15 cellular contexts compared by ENCODE assay signal in genomic region chr12:84508943-84509342, GRCh38.
DNase-seq lines count a peak whose midpoint lies in the region; ATAC-seq and TF ChIP-seq lines count a peak whose summit lies in the region.
"Had no signal": no experiment of that assay in that cellular context is flagged by ENCODE, and none has a peak within 500 bp of the region (broad histone marks: within the 10 kb centered on the region; RNA-seq: fewer than 3 reads in every experiment).

No MANE protein-coding gene starts in this region.

- peak; percentile 21 for DNase-seq in AG20443 (ENCODE audit: low spot score)
- DNase-seq in HPDE6-E6E7 (ENCODE audit: extremely low spot score) = peak; percentile 52
- DNase-seq in brain microvascular endothelial cell = no peak
- no peak for DNase-seq in effector memory CD8-positive, alpha-beta T cell
- DNase-seq in T1000 (lab: John Stamatoyannopoulos, UW) = no peak
- no peak for DNase-seq in EL
- DNase-seq: activated CD4-positive, alpha-beta T cell treated with anti-CD3 and anti-CD28 coated beads, Interleukin-2, amount 50 U/mL, for 1 hour; immature natural killer cell; NCI-H1694; transverse colon had no signal

- H3K36me3 ChIP-seq in brain microvascular endothelial cell (replicated peaks) (no peaks in the 10 kb centered on the region), muscle layer of colon (ENCODE audit: insufficient read depth, low read length) (no peaks in the 10 kb centered on the region)
- H3K36me3 ChIP-seq: neutrophil, SJSA1, transverse colon had no signal

- ATAC-seq in effector memory CD8-positive, alpha-beta T cell (replicated peaks) = no peak
- no peak for ATAC-seq in HG02885 (IDR thresholded peaks at IDR 0.05; ENCODE audit: poor library complexity, unreplicated experiment)

- peaks cover 13 to 24% of the 10 kb centered on the region in 2 donors for H3K9me3 Mint-ChIP-seq in effector memory CD8-positive, alpha-beta T cell
- H3K9me3 Mint-ChIP-seq: activated naive CD4-positive, alpha-beta T cell treated with anti-CD3 and anti-CD28 coated beads, Interleukin-2, amount 50 U/mL, for 24 hours had no signal

- in situ Hi-C loops in brain microvascular endothelial cell (cut with HindIII; ENCODE audit: low pct_ligation_motif_present, low sequenced_read_pairs) = no loop called here

- no peak overlapping the region for H3K4me3 Mint-ChIP-seq in effector memory CD8-positive, alpha-beta T cell
- H3K4me3 Mint-ChIP-seq: activated naive CD4-positive, alpha-beta T cell treated with anti-CD3 and anti-CD28 coated beads, Interleukin-2, amount 50 U/mL, for 24 hours; immature natural killer cell had no signal

- no peaks in the 10 kb centered on the region for H3K9me3 ChIP-seq in muscle layer of colon (ENCODE audit: low read length)
- H3K9me3 ChIP-seq: neutrophil, SJSA1, transverse colon had no signal

- no peaks in the 10 kb centered on the region for H3K27me3 Mint-ChIP-seq in effector memory CD8-positive, alpha-beta T cell
- H3K27me3 Mint-ChIP-seq: activated naive CD4-positive, alpha-beta T cell treated with anti-CD3 and anti-CD28 coated beads, Interleukin-2, amount 50 U/mL, for 24 hours had no signal

- H3K27ac ChIP-seq in brain microvascular endothelial cell (peak overlapping the region; percentile 19), muscle layer of colon (ENCODE audit: low read depth, low read length) (peak overlapping the region; percentile 34)
- H3K27ac ChIP-seq: neutrophil, SJSA1 had no signal

- no peaks in the 10 kb centered on the region for H3K36me3 Mint-ChIP-seq in effector memory CD8-positive, alpha-beta T cell (ENCODE audit: insufficient read depth)
- H3K36me3 Mint-ChIP-seq: activated naive CD4-positive, alpha-beta T cell treated with anti-CD3 and anti-CD28 coated beads, Interleukin-2, amount 50 U/mL, for 24 hours; immature natural killer cell had no signal

- H3K4me1 Mint-ChIP-seq in effector memory CD8-positive, alpha-beta T cell (ENCODE audit: low read depth in 2 of 2) = no peaks in the 10 kb centered on the region
- H3K4me1 Mint-ChIP-seq: activated naive CD4-positive, alpha-beta T cell treated with anti-CD3 and anti-CD28 coated beads, Interleukin-2, amount 50 U/mL, for 24 hours; immature natural killer cell had no signal

- no peak overlapping the region for H3K9ac ChIP-seq in muscle layer of colon (ENCODE audit: low read length)

- no peaks in the 10 kb centered on the region for H3K27me3 ChIP-seq in brain microvascular endothelial cell (replicated peaks)
- no peaks in the 10 kb centered on the region for H3K27me3 ChIP-seq in muscle layer of colon (ENCODE audit: control insufficient read depth in 1 of 2, insufficient read depth in 2 of 2, low read length in 2 of 2)
- H3K27me3 ChIP-seq: neutrophil, SJSA1, transverse colon had no signal

- H3K27ac Mint-ChIP-seq in effector memory CD8-positive, alpha-beta T cell = no peak overlapping the region
- H3K27ac Mint-ChIP-seq: activated naive CD4-positive, alpha-beta T cell treated with anti-CD3 and anti-CD28 coated beads, Interleukin-2, amount 50 U/mL, for 24 hours; immature natural killer cell had no signal

- H3K4me1 ChIP-seq in muscle layer of colon (ENCODE audit: insufficient read depth, low read length) = peaks cover 31% of the 10 kb centered on the region
- H3K4me1 ChIP-seq: SJSA1 had no signal

- no peak for TF ChIP-seq CTCF in brain microvascular endothelial cell (IDR thresholded peaks at IDR 0.05; ENCODE audit: low read depth, low read length, missing control alignments)

- H3K4me3 ChIP-seq in brain microvascular endothelial cell (ENCODE audit: low read depth, low read length) (no peak overlapping the region), muscle layer of colon (ENCODE audit: low read depth in 1 of 2, low read length in 2 of 2) (peak overlapping the region in 1 of 2 donors; percentile 2)
- H3K4me3 ChIP-seq: SJSA1, transverse colon had no signal

Comparison
In these comparisons a context has a peak if more than half of its experiments do, and no peak if none do; other contexts are left out.
1. DNase-seq: peak in AG20443 (single experiment) and HPDE6-E6E7 (single experiment); none in brain microvascular endothelial cell (single experiment), effector memory CD8-positive, alpha-beta T cell (0 of 3), T1000 (single experiment) and EL (single experiment).